Comparison of ENCODE assay signal across 15 cellular contexts in the genomic region with DNA sequence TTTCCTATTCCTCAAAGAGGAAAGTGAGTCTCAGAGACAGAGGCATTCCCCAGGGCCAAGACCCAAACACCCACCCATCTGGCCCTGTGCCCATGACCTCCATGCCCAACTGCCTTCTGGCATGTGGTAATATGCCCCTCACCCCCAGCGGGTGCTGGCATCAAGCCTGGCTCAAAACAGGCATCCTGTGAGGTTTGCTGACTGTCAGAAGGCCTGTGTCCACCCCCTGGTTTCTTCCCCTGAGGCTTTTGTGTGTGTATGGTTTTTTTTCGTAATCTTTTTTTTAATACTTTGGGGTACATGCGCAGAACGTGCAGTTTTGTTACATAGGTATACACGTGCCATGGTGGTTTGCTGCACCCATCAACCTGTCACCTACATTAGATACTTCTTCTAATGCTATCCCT. TPM values are rescaled to one million over a fixed set of nuclear protein-coding genes. Genes with fewer than 3 reads are reported as not detected.
DNase-seq lines count a peak whose midpoint lies in the region; ATAC-seq and TF ChIP-seq lines count a peak whose summit lies in the region.
"Had no signal": no experiment of that assay in that cellular context is flagged by ENCODE, and none has a peak within 500 bp of the region (broad histone marks: within the 10 kb centered on the region; RNA-seq: fewer than 3 reads in every experiment).

No MANE protein-coding gene starts in this region.

- H3K4me3 ChIP-seq in mammary epithelial cell (replicated peaks in 1 of 3; ENCODE audit: insufficient read depth in 1 of 3, low read depth in 2 of 3, low read length in 3 of 3): no peak overlapping the region
- peak overlapping the region in 1 of 2 donors; percentile 57 for H3K4me3 ChIP-seq in muscle layer of colon (ENCODE audit: low read depth in 1 of 2, low read length in 2 of 2)
- no peak overlapping the region for H3K4me3 ChIP-seq in vagina
- no peak overlapping the region for H3K4me3 ChIP-seq in WERI-Rb-1 (ENCODE audit: low read depth, low read length)
- H3K4me3 ChIP-seq: gastrocnemius medialis had no signal

- H3K36me3 ChIP-seq in mammary epithelial cell (ENCODE audit: insufficient read depth, low read length) (no peaks in the 10 kb centered on the region), muscle layer of colon (ENCODE audit: insufficient read depth, low read length) (peaks cover 12% of the 10 kb centered on the region), vagina (peaks cover 0 to 8% of the 10 kb centered on the region in 2 donors), WERI-Rb-1 (no peaks in the 10 kb centered on the region)
- H3K36me3 ChIP-seq: gastrocnemius medialis had no signal

- no peak overlapping the region for H2AFZ ChIP-seq in mammary epithelial cell (ENCODE audit: low read depth, low read length)

- CTCF ChIA-PET in mammary epithelial cell (lab: Charles Lee; ENCODE audit: low non-redundant PET): no interaction called here

- no peak for ATAC-seq in Right ventricle myocardium inferior
- ATAC-seq: gastrocnemius medialis had no signal

- no peak for TF ChIP-seq POLR2A in vagina (IDR thresholded peaks at IDR 0.05)

- no peaks in the 10 kb centered on the region for H3K9me3 ChIP-seq in mammary epithelial cell (replicated peaks; ENCODE audit: insufficient read depth, low read length)
- no peaks in the 10 kb centered on the region for H3K9me3 ChIP-seq in muscle layer of colon (ENCODE audit: low read length)
- H3K9me3 ChIP-seq in vagina: no peaks in the 10 kb centered on the region
- H3K9me3 ChIP-seq in WERI-Rb-1 (ENCODE audit: severe bottlenecking): no peaks in the 10 kb centered on the region
- H3K9me3 ChIP-seq: gastrocnemius medialis had no signal

- no peak overlapping the region for H3K4me2 ChIP-seq in mammary epithelial cell (ENCODE audit: insufficient read depth, low read depth, low read length)

- no peaks in the 10 kb centered on the region for H3K79me2 ChIP-seq in mammary epithelial cell (ENCODE audit: insufficient read depth, low read length)

- dilution Hi-C loops in mammary epithelial cell (cut with HindIII; ENCODE audit: low sequenced_read_pairs): loop anchor here (10.0 kb wide), 2 partner anchors 140 to 180 kb away; no protein-coding TSS in a partner anchor

- intact Hi-C loops in Right ventricle myocardium inferior (cut with DNase I) (loop anchor here (5.0 kb wide), 1 partner anchor 168 kb away; no protein-coding TSS in a partner anchor), cardiac septum (cut with DNase I) (loop anchor here (10.0 kb wide), 1 partner anchor 170 kb away; no protein-coding TSS in a partner anchor), mammary epithelial cell (cut with micrococcal nuclease) (loop anchor here (1.0 to 5.0 kb wide), 2 partner anchors 79 to 268 kb away; no protein-coding TSS in a partner anchor), vagina (cut with DNase I) (loop anchor here (1.0 to 10.0 kb wide), 2 partner anchors 67 to 170 kb away; no protein-coding TSS in a partner anchor)

- no peak for TF ChIP-seq CTCF in mammary epithelial cell (conservative IDR thresholded peaks at IDR 0.05 in 1 of 2, IDR thresholded peaks at IDR 0.05 in 1 of 2; ENCODE audit: extremely low read depth in 1 of 2, insufficient read depth in 1 of 2, low read depth in 1 of 2, low read length in 2 of 2)
- no peak for TF ChIP-seq CTCF in vagina (IDR thresholded peaks at IDR 0.05)
- TF ChIP-seq CTCF in WERI-Rb-1 (IDR thresholded peaks at IDR 0.05; ENCODE audit: low read depth, low read length): no peak

- WGBS in mammary epithelial cell (ENCODE audit: low coverage, missing lambda C conversion rate): 5% methylated on average over 5 of the region's 5 CpGs

- H3K27me3 ChIP-seq in mammary epithelial cell (ENCODE audit: insufficient read depth, low read length) (no peaks in the 10 kb centered on the region), muscle layer of colon (ENCODE audit: control insufficient read depth in 1 of 2, insufficient read depth in 2 of 2, low read length in 2 of 2) (no peaks in the 10 kb centered on the region), vagina (no peaks in the 10 kb centered on the region), WERI-Rb-1 (ENCODE audit: insufficient read depth, low read depth, severe bottlenecking) (no peaks in the 10 kb centered on the region)
- H3K27me3 ChIP-seq: gastrocnemius medialis had no signal

- BruUV-seq in mammary epithelial cell (replicated peaks; lab: Mats Ljungman, UMichigan): no TSS peak

- DNase-seq in Right ventricle myocardium inferior (ENCODE audit: missing footprints) (peak; percentile 70), cardiac septum (ENCODE audit: low spot score) (no peak), mammary epithelial cell (peak; percentile 42), vagina (ENCODE audit: extremely low spot score in 2 of 2) (no peak), WERI-Rb-1 (no peak), NOMO-1 treated with dmso at 0.1 percent for 144 hours (lab: John Stamatoyannopoulos, UW; ENCODE audit: unreplicated experiment) (no peak)
- DNase-seq in stimulated activated CD4-positive, alpha-beta T cell treated with anti-CD3 and anti-CD28 coated beads, Interleukin-15, amount 100 ng/mL, for 24 hours: no peak
- DNase-seq: activated CD4-positive, alpha-beta T cell treated with anti-CD3 and anti-CD28 coated beads, Interleukin-2, amount 10 ng/mL, durations not matched to agents 7 days and 5 days; activated gamma-delta T cell treated with Interleukin-2 at 50 U/mL for 16 hours; DMS153; gastrocnemius medialis; IMR-90 had no signal

- H4K20me1 ChIP-seq in mammary epithelial cell (ENCODE audit: insufficient read depth, low read length): no peaks in the 10 kb centered on the region

- in situ Hi-C loops in mammary epithelial cell (cut with MboI; ENCODE audit: low sequenced_read_pairs in 2 of 2): loop anchor here in 1 of 2 donors (5.0 kb wide), 1 partner anchor 68 kb away; no protein-coding TSS in a partner anchor

- H3K9ac ChIP-seq in mammary epithelial cell (ENCODE audit: insufficient read depth, low read length): no peak overlapping the region
- H3K9ac ChIP-seq in muscle layer of colon (ENCODE audit: low read length): peak overlapping the region; percentile 49

- H3K4me1 ChIP-seq in mammary epithelial cell (ENCODE audit: insufficient read depth, low read length): peaks cover 19% of the 10 kb centered on the region
- H3K4me1 ChIP-seq in muscle layer of colon (ENCODE audit: insufficient read depth, low read length): peaks cover 28% of the 10 kb centered on the region
- peaks cover 34% of the 10 kb centered on the region for H3K4me1 ChIP-seq in vagina

- H3K27ac ChIP-seq in mammary epithelial cell (ENCODE audit: insufficient read depth, low read depth, low read length) (no peak overlapping the region), muscle layer of colon (ENCODE audit: low read depth, low read length) (peak overlapping the region; percentile 89), vagina (peak overlapping the region; percentile 95), WERI-Rb-1 (no peak overlapping the region)

RNA-seq across cellular contexts. Expression of gene KANK2, which starts 7.6 kb away (rescaled TPM):
- total RNA-seq in Right ventricle myocardium inferior (434 TPM), cardiac septum (499 TPM), mammary epithelial cell (10 to 100 TPM; 18.2 to 19.4 TPM), vagina (486 TPM)
- polyA plus RNA-seq in mammary epithelial cell: 14.7 TPM
- 34.0 TPM for polyA minus RNA-seq in mammary epithelial cell

RNA-seq across cellular contexts. Expression of gene ANGPTL8, which starts 34.5 kb away (rescaled TPM):
- 0.87 TPM for total RNA-seq in Right ventricle myocardium inferior
- total RNA-seq in cardiac septum: not detected
- total RNA-seq in mammary epithelial cell: not detected
- not detected for polyA plus RNA-seq in mammary epithelial cell
- polyA minus RNA-seq in mammary epithelial cell: not detected
- not detected for total RNA-seq in vagina
- total RNA-seq: activated CD4-positive, alpha-beta T cell treated with anti-CD3 and anti-CD28 coated beads, Interleukin-2, amount 10 ng/mL, durations not matched to agents 7 days and 5 days; IMR-90; lung microvascular endothelial cell; SK-MEL-5 had no signal
- polyA plus RNA-seq: IMR-90 had no signal

RNA-seq across cellular contexts. Expression of gene SPC24, which starts 49.4 kb away (rescaled TPM):
- 8.6 TPM for total RNA-seq in Right ventricle myocardium inferior
- 3.8 TPM for total RNA-seq in cardiac septum
- 10 to 100 TPM in 1 of 2 donors, 1 to 10 TPM in 1; 2.2 to 35.4 TPM for total RNA-seq in mammary epithelial cell
- 24.8 TPM for polyA plus RNA-seq in mammary epithelial cell
- 23.2 TPM for polyA minus RNA-seq in mammary epithelial cell
- total RNA-seq in vagina: 2.7 TPM

RNA-seq across cellular contexts. Expression of gene DOCK6, which starts 57.4 kb away (rescaled TPM):
- 35.1 TPM for total RNA-seq in Right ventricle myocardium inferior
- total RNA-seq in cardiac septum: 50.5 TPM
- total RNA-seq in mammary epithelial cell: 10 to 100 TPM; 22.0 to 53.6 TPM
- polyA plus RNA-seq in mammary epithelial cell: 13.5 TPM
- polyA minus RNA-seq in mammary epithelial cell: 31.1 TPM
- total RNA-seq in vagina: 65.8 TPM
- total RNA-seq: activated CD4-positive, alpha-beta T cell treated with anti-CD3 and anti-CD28 coated beads, Interleukin-2, amount 10 ng/mL, durations not matched to agents 7 days and 5 days had no signal

Comparison
In these comparisons a context has a peak if more than half of its experiments do, and no peak if none do; other contexts are left out.
1. DNase-seq: peak in Right ventricle myocardium inferior (single experiment) and mammary epithelial cell (single experiment); none in cardiac septum (single experiment), vagina (0 of 2), WERI-Rb-1 (single experiment), NOMO-1 treated with dmso at 0.1 percent for 144 hours (single experiment) and stimulated activated CD4-positive, alpha-beta T cell treated with anti-CD3 and anti-CD28 coated beads, Interleukin-15, amount 100 ng/mL, for 24 hours (single experiment).
2. H3K27ac ChIP-seq: peak in muscle layer of colon (single experiment) and vagina (single experiment); none in mammary epithelial cell (single experiment) and WERI-Rb-1 (single experiment).
3. RNA of gene KANK2, which starts 7.6 kb away (total RNA-seq): 499 TPM in cardiac septum (single experiment), 486 TPM in vagina (single experiment) and 434 TPM in Right ventricle myocardium inferior (single experiment); 18.2 to 19.4 TPM in mammary epithelial cell; every median in the first group is over 10 times any median in the second.